In genomic region chr19:43502419-43502976, GRCh38 we compare ENCODE assay signal across 13 cellular contexts. TPM values are rescaled to one million over a fixed set of nuclear protein-coding genes. Genes with fewer than 3 reads are reported as not detected.
DNase-seq lines count a peak whose midpoint lies in the region; ATAC-seq, FAIRE-seq and TF ChIP-seq lines count a peak whose summit lies in the region.
"Had no signal": no experiment of that assay in that cellular context is flagged by ENCODE, and none has a peak within 500 bp of the region (broad histone marks: within the 10 kb centered on the region; RNA-seq: fewer than 3 reads in every experiment).

No MANE protein-coding gene starts in this region.

- TF ChIP-seq POLR2A in A549 (IDR thresholded peaks at IDR 0.05; ENCODE audit: low read length): no peak

- no peak for TF ChIP-seq RAD21 in A549 (conservative IDR thresholded peaks at IDR 0.05 in 1 of 2, IDR thresholded peaks at IDR 0.05 in 1 of 2)

- H3K9me3 Mint-ChIP-seq in activated naive CD8-positive, alpha-beta T cell (ENCODE audit: low read depth): no peaks in the 10 kb centered on the region

- no peaks in the 10 kb centered on the region for H3K9me2 ChIP-seq in DOHH2 (replicated peaks; ENCODE audit: control insufficient read depth, low read length)

- peak overlapping the region; percentile 88 for H3K27ac Mint-ChIP-seq in activated naive CD8-positive, alpha-beta T cell

- WGBS in A549 (ENCODE audit: missing lambda C conversion rate): 92% methylated on average over 23 of the region's 23 CpGs

- TF ChIP-seq CTCF in A549 (IDR thresholded peaks at IDR 0.05): no peak
- no peak for TF ChIP-seq CTCF in DOHH2 (IDR thresholded peaks at IDR 0.05; ENCODE audit: low read depth, low read length, poor library complexity, severe bottlenecking)

- no peaks in the 10 kb centered on the region for H3K79me2 ChIP-seq in DOHH2 (ENCODE audit: control insufficient read depth, low read length)

- H3K36me3 ChIP-seq in DOHH2 (ENCODE audit: control insufficient read depth, low read length) (no peaks in the 10 kb centered on the region), iPS-20b (ENCODE audit: insufficient read depth, low read depth, low read length) (no peaks in the 10 kb centered on the region), MG63 (peaks cover 4% of the 10 kb centered on the region)

- no peak overlapping the region for H3K9ac ChIP-seq in iPS-20b (ENCODE audit: low read depth, low read length)

- no peak for DNase-seq in A549 (ENCODE audit: low read depth in 1 of 2, low spot score in 1 of 2)
- no peak for DNase-seq in MG63
- DNase-seq in iPS-NIHi7 (ENCODE audit: extremely low spot score): no peak
- no peak for DNase-seq in DMS 273 (lab: John Stamatoyannopoulos, UW; ENCODE audit: unreplicated experiment)
- DNase-seq in NCI-H524 (lab: John Stamatoyannopoulos, UW): no peak
- DNase-seq: activated CD8-positive, alpha-beta memory T cell treated with anti-CD3 and anti-CD28 coated beads for 24 hours; effector CD8-positive, alpha-beta T cell; NCI-H1436 treated with DMSO at 0.1 percent for 48 hours; NCI-H774 had no signal

- peak overlapping the region; percentile 96 for H3K4me3 Mint-ChIP-seq in activated naive CD8-positive, alpha-beta T cell

- H3K4me3 ChIP-seq in A549 (no peak overlapping the region), DOHH2 (ENCODE audit: low read length) (no peak overlapping the region), iPS-20b (ENCODE audit: low read length) (peak overlapping the region; percentile 70; the same call in 1 of the 2 replicates), MG63 (no peak overlapping the region)

- no peaks in the 10 kb centered on the region for H3K27me3 Mint-ChIP-seq in activated naive CD8-positive, alpha-beta T cell

- peaks cover 6% of the 10 kb centered on the region for H3K36me3 Mint-ChIP-seq in activated naive CD8-positive, alpha-beta T cell

- H3K4me2 ChIP-seq in A549: peak overlapping the region; percentile 84; the same call in 2 of the 3 replicates
- peak overlapping the region; percentile 79 for H3K4me2 ChIP-seq in DOHH2 (ENCODE audit: low read length)

- CTCF ChIA-PET in A549 (lab: Yijun Ruan, JAX): interaction anchor here (0.6 to 2.5 kb wide), 5 partner anchors 9 to 196 kb away, joined by 3 to 13 read pairs (median 5); no protein-coding TSS in a partner anchor

- no peak for ATAC-seq in A549

- H3K27me3 ChIP-seq in DOHH2 (ENCODE audit: control insufficient read depth, low read length) (no peaks in the 10 kb centered on the region), iPS-20b (ENCODE audit: insufficient read depth, low read length) (peaks cover 38% of the 10 kb centered on the region), MG63 (no peaks in the 10 kb centered on the region)

- H3K4me1 ChIP-seq in A549: peaks cover 9% of the 10 kb centered on the region; the same call in 2 of the 3 replicates
- peaks cover 15% of the 10 kb centered on the region for H3K4me1 ChIP-seq in DOHH2 (ENCODE audit: control insufficient read depth, low read length)
- no peaks in the 10 kb centered on the region; the same call in 1 of the 2 replicates for H3K4me1 ChIP-seq in iPS-20b (ENCODE audit: insufficient read depth, low read length)

- H3K9me3 ChIP-seq in A549: no peaks in the 10 kb centered on the region
- H3K9me3 ChIP-seq in DOHH2 (ENCODE audit: control insufficient read depth, insufficient read depth, low read length): no peaks in the 10 kb centered on the region
- H3K9me3 ChIP-seq in iPS-20b (ENCODE audit: insufficient read depth, low read depth, low read length): no peaks in the 10 kb centered on the region
- no peaks in the 10 kb centered on the region for H3K9me3 ChIP-seq in MG63

- TF ChIP-seq EP300 in A549 (IDR thresholded peaks at IDR 0.05): no peak

- no peaks in the 10 kb centered on the region for H4K20me1 ChIP-seq in DOHH2 (ENCODE audit: control insufficient read depth, insufficient read depth, low read depth, low read length)

- no peak for FAIRE-seq in A549 (lab: Jason Lieb, UNC)

- H3K4me1 Mint-ChIP-seq in activated naive CD8-positive, alpha-beta T cell (ENCODE audit: low read depth): peaks cover 36% of the 10 kb centered on the region

- H3F3A ChIP-seq in DOHH2 (ENCODE audit: control insufficient read depth, insufficient read depth): peaks cover 2% of the 10 kb centered on the region; the same call in 1 of the 2 replicates

- no peak overlapping the region for H3K27ac ChIP-seq in A549
- H3K27ac ChIP-seq in DOHH2 (ENCODE audit: low read depth, low read length): no peak overlapping the region
- H3K27ac ChIP-seq in iPS-20b (ENCODE audit: low read length): no peak overlapping the region
- H3K27ac ChIP-seq: SK-N-MC had no signal

- POLR2A ChIA-PET in A549 (lab: Yijun Ruan, JAX): interaction anchor here (0.6 kb wide), 3 partner anchors 28 to 92 kb away, joined by 3 to 5 read pairs (median 5); no protein-coding TSS in a partner anchor

TF ChIP-seq in A549, 52 proteins besides CTCF, POLR2A, EP300 and RAD21:
- TF ChIP-seq SMC3 (IDR thresholded peaks at IDR 0.05) (no peak), SREBF2 (IDR thresholded peaks at IDR 0.05) (no peak), EHF (CRISPR knock-in tag; IDR thresholded peaks at IDR 0.05) (no peak), MAFK (IDR thresholded peaks at IDR 0.05; ENCODE audit: partially characterized antibody) (no peak), MAX (IDR thresholded peaks at IDR 0.05) (no peak), FOSL2 (IDR thresholded peaks at IDR 0.05) (no peak), FOSL2 (CRISPR knock-in tag; IDR thresholded peaks at IDR 0.05) (no peak), NFE2L2 (conservative IDR thresholded peaks at IDR 0.05; ENCODE audit: low read length) (no peak), RARB (CRISPR knock-in tag; IDR thresholded peaks at IDR 0.05) (no peak), HES2 (IDR thresholded peaks at IDR 0.05) (no peak), ESRRA (IDR thresholded peaks at IDR 0.05; ENCODE audit: borderline replicate concordance, low read length) (no peak), PBX3 (IDR thresholded peaks at IDR 0.05) (no peak), HEYL (CRISPR knock-in tag; IDR thresholded peaks at IDR 0.05) (no peak), TP53 (CRISPR knock-in tag; IDR thresholded peaks at IDR 0.05) (no peak), KDM1A (IDR thresholded peaks at IDR 0.05; ENCODE audit: low read depth) (no peak)

RNA-seq across cellular contexts. Expression of gene PHLDB3, which starts 2.0 kb away (rescaled TPM):
- polyA plus RNA-seq in A549 (2011; rRNA removed) (4.4 and 5.5 TPM in 2 replicates), A549 (2017; fragmentation: RNase III; extraction: RNeasy Plus Mini Kit Qiagen cat#74134 plus additional on column Dnase treatment) (10.1 to 12.0 TPM (median 12.0 TPM) in 3 replicates)
- 9.8 and 10.9 TPM in 2 replicates for polyA plus RNA-seq in A549 (2012; cell fraction: cytosol; rRNA removed)
- polyA plus RNA-seq in A549 (2012; cell fraction: nucleus; rRNA removed): 16.5 and 16.6 TPM in 2 replicates
- 2.3 and 3.5 TPM in 2 replicates for polyA minus RNA-seq in A549 (2011; rRNA and poly(A)+ RNA removed)
- total RNA-seq in MG63 (2014; rRNA removed; shearing (Covaris generic); ENCODE audit: low replicate concordance): 3.5 and 10.5 TPM in 2 replicates

RNA-seq across cellular contexts. Expression of gene ETHE1, which starts 24.5 kb away (rescaled TPM):
- 58.9 and 75.6 TPM in 2 replicates for polyA plus RNA-seq in A549 (2011; rRNA removed)
- 74.2 and 87.8 TPM in 2 replicates for polyA plus RNA-seq in A549 (2012; cell fraction: cytosol; rRNA removed)
- 69.3 and 108 TPM in 2 replicates for polyA plus RNA-seq in A549 (2012; cell fraction: nucleus; rRNA removed)
- 31.2 to 38.6 TPM (median 37.3 TPM) in 3 replicates for polyA plus RNA-seq in A549 (2017; fragmentation: RNase III; extraction: RNeasy Plus Mini Kit Qiagen cat#74134 plus additional on column Dnase treatment)
- 49.9 and 56.3 TPM in 2 replicates for polyA minus RNA-seq in A549 (2011; rRNA and poly(A)+ RNA removed)
- total RNA-seq in MG63 (2014; rRNA removed; shearing (Covaris generic); ENCODE audit: low replicate concordance): 76.7 and 101 TPM in 2 replicates

RNA-seq across cellular contexts. Expression of gene ZNF575, which starts 30.5 kb away (rescaled TPM):
- polyA plus RNA-seq in A549 (2011; rRNA removed): 0.09 and 0.38 TPM in 2 replicates
- 0.46 and 0.67 TPM in 2 replicates for polyA plus RNA-seq in A549 (2012; cell fraction: cytosol; rRNA removed)
- 0.65 and 1.1 TPM in 2 replicates for polyA plus RNA-seq in A549 (2012; cell fraction: nucleus; rRNA removed)
- polyA plus RNA-seq in A549 (2017; fragmentation: RNase III; extraction: RNeasy Plus Mini Kit Qiagen cat#74134 plus additional on column Dnase treatment): 1.4 to 2.2 TPM (median 1.5 TPM) in 3 replicates
- 0.39 and 0.74 TPM in 2 replicates for polyA minus RNA-seq in A549 (2011; rRNA and poly(A)+ RNA removed)
- total RNA-seq in MG63 (2014; rRNA removed; shearing (Covaris generic); ENCODE audit: low replicate concordance): not detected in 2 replicates

RNA-seq across cellular contexts. Expression of gene LYPD3, which starts 37.1 kb away (rescaled TPM):
- polyA plus RNA-seq in A549 (2011; rRNA removed): 0.43 and 0.78 TPM in 2 replicates
- 0.89 and 1.3 TPM in 2 replicates for polyA plus RNA-seq in A549 (2012; cell fraction: cytosol; rRNA removed)
- polyA plus RNA-seq in A549 (2012; cell fraction: nucleus; rRNA removed): 1.2 and 1.7 TPM in 2 replicates
- 0.27 to 0.69 TPM (median 0.33 TPM) in 3 replicates for polyA plus RNA-seq in A549 (2017; fragmentation: RNase III; extraction: RNeasy Plus Mini Kit Qiagen cat#74134 plus additional on column Dnase treatment)
- polyA minus RNA-seq in A549 (2011; rRNA and poly(A)+ RNA removed): 0.25 and 0.39 TPM in 2 replicates
- total RNA-seq in MG63 (2014; rRNA removed; shearing (Covaris generic); ENCODE audit: low replicate concordance): not detected in 2 replicates
